8 cellular contexts compared by ENCODE assay signal in the genomic region with DNA sequence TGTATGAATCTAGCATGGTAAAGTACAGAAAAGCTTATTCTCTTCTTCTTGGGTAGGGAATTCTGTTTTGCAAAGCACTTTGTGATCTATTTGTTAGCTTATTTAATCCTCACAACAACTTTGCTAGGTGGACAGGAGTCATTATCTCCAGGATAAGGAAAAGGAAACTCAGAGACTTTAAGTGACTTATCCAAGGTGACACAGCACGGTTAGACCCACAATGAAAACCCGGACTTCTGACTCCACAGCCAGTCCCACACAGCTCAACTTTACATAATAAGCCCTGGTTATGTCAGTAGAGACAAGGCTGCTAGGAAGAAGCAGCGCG. TPM values are rescaled to one million over a fixed set of nuclear protein-coding genes. Genes with fewer than 3 reads are reported as not detected.
A peak's percentile ranks its signal among the peaks of the same experiment; 100 is the strongest.
DNase-seq lines count a peak whose midpoint lies in the region; ATAC-seq, FAIRE-seq and TF ChIP-seq lines count a peak whose summit lies in the region.

No MANE protein-coding gene starts in this region.

- TF ChIP-seq CTCF in OCI-LY7 (conservative IDR thresholded peaks at IDR 0.05; ENCODE audit: low read length) (no peak), endothelial cell of umbilical vein (IDR thresholded peaks at IDR 0.05; ENCODE audit: extremely low read depth in 1 of 2, insufficient read depth in 1 of 2, low read depth in 1 of 2, low read length in 2 of 2) (no peak), osteoblast (IDR thresholded peaks at IDR 0.05; ENCODE audit: extremely low read depth, low read depth, low read length) (no peak)

- dilution Hi-C loops in endothelial cell of umbilical vein (cut with MboI; ENCODE audit: extremely low pct_ligation_motif_present, low sequenced_read_pairs) = no loop called here

- H3K27me3 ChIP-seq in CD4-positive, alpha-beta memory T cell (ENCODE audit: insufficient read depth, low read length) = no peaks in the 10 kb centered on the region
- H3K27me3 ChIP-seq in endothelial cell of umbilical vein (ENCODE audit: control insufficient read depth in 2 of 2, insufficient read depth in 2 of 2, low read length in 2 of 2) = no peaks in the 10 kb centered on the region
- H3K27me3 ChIP-seq in osteoblast (ENCODE audit: insufficient read depth, low read length) = peaks cover 3% of the 10 kb centered on the region

- peaks cover 37% of the 10 kb centered on the region for H3K79me2 ChIP-seq in OCI-LY7 (ENCODE audit: insufficient read depth, low read depth, low read length)
- peaks cover 36% of the 10 kb centered on the region for H3K79me2 ChIP-seq in endothelial cell of umbilical vein (ENCODE audit: control insufficient read depth, insufficient read depth, low read length)
- H3K79me2 ChIP-seq in osteoblast (ENCODE audit: insufficient read depth, low read length) = peaks cover 31% of the 10 kb centered on the region

- H3K27me3 Mint-ChIP-seq in CD4-positive, alpha-beta memory T cell = no peaks in the 10 kb centered on the region

- DNase-seq in CD4-positive, alpha-beta memory T cell = no peak
- DNase-seq in OCI-LY7 (ENCODE audit: low spot score) (no peak), endothelial cell of umbilical vein (ENCODE audit: low read depth, low spot score) (no peak), osteoblast (ENCODE audit: insufficient read length, low spot score, missing footprints) (no peak), NCI-H1048 (lab: John Stamatoyannopoulos, UW) (no peak), hippocampal formation (lab: John Stamatoyannopoulos, UW) (no peak)

- H3K36me3 ChIP-seq in CD4-positive, alpha-beta memory T cell (ENCODE audit: insufficient read depth, low read length) = peaks cover 7% of the 10 kb centered on the region
- H3K36me3 ChIP-seq in OCI-LY7 (ENCODE audit: insufficient read depth, low read length) = peaks cover 36% of the 10 kb centered on the region
- H3K36me3 ChIP-seq in endothelial cell of umbilical vein (ENCODE audit: control insufficient read depth in 2 of 2, extremely low read depth in 1 of 2, insufficient read depth in 2 of 2, low read length in 2 of 2) = peaks cover 2 to 6% of the 10 kb centered on the region in 2 experiments
- peaks cover 13% of the 10 kb centered on the region for H3K36me3 ChIP-seq in osteoblast (ENCODE audit: insufficient read depth, low read length)

- H3K4me1 ChIP-seq in CD4-positive, alpha-beta memory T cell (ENCODE audit: insufficient read depth, low read length) = peaks cover 30% of the 10 kb centered on the region
- H3K4me1 ChIP-seq in OCI-LY7 (ENCODE audit: insufficient read depth, low read length, poor library complexity, severe bottlenecking) (peaks cover 16% of the 10 kb centered on the region), endothelial cell of umbilical vein (ENCODE audit: control insufficient read depth, extremely low read depth, insufficient read depth, low read length) (peaks cover 6% of the 10 kb centered on the region), osteoblast (ENCODE audit: insufficient read depth, low read length) (peaks cover 7% of the 10 kb centered on the region)

- H3K9me2 ChIP-seq in OCI-LY7 (ENCODE audit: insufficient read depth, low read length) = no peaks in the 10 kb centered on the region

- POLR2A ChIA-PET in CD4-positive, alpha-beta memory T cell (lab: Charles Lee; ENCODE audit: partially characterized antibody) = interaction anchor here (0.8 to 4.1 kb wide), 15 partner anchors 10 to 1099 kb away, joined by 3 to 66 read pairs (median 6); partner anchors contain the start of genes GSK3B, GTF2E1, LRRC58 and RABL3
- POLR2A ChIA-PET in OCI-LY7 (lab: Charles Lee) = interaction anchor here (0.6 to 2.0 kb wide), 31 partner anchors 8 to 919 kb away, joined by 3 to 12 read pairs (median 4); partner anchors contain the start of genes COX17 and LRRC58
- POLR2A ChIA-PET in endothelial cell of umbilical vein (lab: Charles Lee) = interaction anchor here (1.0 to 1.4 kb wide), 3 partner anchors 9 to 147 kb away, joined by 4 to 6 read pairs (median 6); partner anchors contain the start of genes GTF2E1 and RABL3

- CTCF ChIA-PET in CD4-positive, alpha-beta memory T cell (lab: Charles Lee; ENCODE audit: partially characterized antibody) = interaction anchor here (0.9 to 3.8 kb wide), 16 partner anchors 9 to 247 kb away, joined by 3 to 30 read pairs (median 4); partner anchors contain the start of genes GTF2E1, LRRC58 and RABL3
- CTCF ChIA-PET in OCI-LY7 (lab: Charles Lee; ENCODE audit: unreplicated experiment) = interaction anchor here (0.6 to 1.1 kb wide), 4 partner anchors 9 to 37 kb away, joined by 3 to 6 read pairs (median 4); no protein-coding TSS in a partner anchor
- CTCF ChIA-PET in endothelial cell of umbilical vein (lab: Charles Lee) = interaction anchor here (0.9 to 4.6 kb wide), 10 partner anchors 25 to 199 kb away, joined by 3 to 39 read pairs (median 5); no protein-coding TSS in a partner anchor

- H3K36me3 Mint-ChIP-seq in CD4-positive, alpha-beta memory T cell = peaks cover under 1 to 12% of the 10 kb centered on the region in 2 donors

- peaks cover 0 to 4% (median 0%) of the 10 kb centered on the region in 8 donors for H3K9me3 Mint-ChIP-seq in CD4-positive, alpha-beta memory T cell

- no peak for TF ChIP-seq POLR2A in endothelial cell of umbilical vein (IDR thresholded peaks at IDR 0.05; ENCODE audit: low read depth, low read length)

- BruUV-seq in OCI-LY7 (replicated peaks; lab: Mats Ljungman, UMichigan) = TSS peak; percentile 83
- no TSS peak for BruUV-seq in endothelial cell of umbilical vein (replicated peaks; lab: Mats Ljungman, UMichigan)

- peak overlapping the region; percentile 98 for H3K27ac ChIP-seq in CD4-positive, alpha-beta memory T cell (ENCODE audit: low read depth, low read length)
- no peak overlapping the region for H3K27ac ChIP-seq in OCI-LY7 (ENCODE audit: low read depth, low read length, poor library complexity, severe bottlenecking)
- H3K27ac ChIP-seq in endothelial cell of umbilical vein (ENCODE audit: insufficient read depth, low read depth, low read length) = peak overlapping the region; percentile 4
- peak overlapping the region; percentile 94 for H3K27ac ChIP-seq in osteoblast (ENCODE audit: low read depth, low read length)

- peak overlapping the region; percentile 14 for H3K9ac ChIP-seq in endothelial cell of umbilical vein (replicated peaks; ENCODE audit: extremely low read depth, insufficient read depth, low read length)

- H3K4me3 Mint-ChIP-seq in CD4-positive, alpha-beta memory T cell = peak overlapping the region; percentile 91 to 98 (median 95)

- ATAC-seq in GM21528 (IDR thresholded peaks at IDR 0.05; ENCODE audit: low FRiP score, unreplicated experiment) = no peak
- ATAC-seq in HG02852 (IDR thresholded peaks at IDR 0.05; ENCODE audit: unreplicated experiment) = no peak

- H4K20me1 ChIP-seq in OCI-LY7 (ENCODE audit: insufficient read depth, low read length) (peaks cover 7% of the 10 kb centered on the region; the same call in 1 of the 2 replicates), endothelial cell of umbilical vein (replicated peaks; ENCODE audit: control insufficient read depth, extremely low read depth, insufficient read depth, low read length) (no peaks in the 10 kb centered on the region), osteoblast (ENCODE audit: insufficient read depth, low read length) (no peaks in the 10 kb centered on the region)

- no peak for FAIRE-seq in endothelial cell of umbilical vein (lab: Jason Lieb, UNC)

- H3K4me2 ChIP-seq in OCI-LY7 (ENCODE audit: low read length) (peak overlapping the region; percentile 87), endothelial cell of umbilical vein (ENCODE audit: insufficient read depth, low read length) (peak overlapping the region; percentile 68), osteoblast (ENCODE audit: insufficient read depth, low read length) (peak overlapping the region; percentile 97)

- H2AFZ ChIP-seq in OCI-LY7 (ENCODE audit: low read length) = peak overlapping the region; percentile 93
- peak overlapping the region; percentile 76 for H2AFZ ChIP-seq in endothelial cell of umbilical vein (ENCODE audit: low read depth, low read length)
- H2AFZ ChIP-seq in osteoblast (ENCODE audit: low read length) = peak overlapping the region; percentile 100

- intact Hi-C loops in CD4-positive, alpha-beta memory T cell (cut with micrococcal nuclease) = loop anchor here (1.0 to 10.0 kb wide), 9 partner anchors 34 to 1149 kb away; partner anchors contain the start of genes COX17, GOLGB1, GSK3B and GTF2E1
- intact Hi-C loops in OCI-LY7 (cut with micrococcal nuclease; ENCODE audit: unreplicated experiment) (loop anchor here (10.0 kb wide), 2 partner anchors 199 to 501 kb away; partner anchors contain the start of gene GSK3B), endothelial cell of umbilical vein (cut with micrococcal nuclease) (loop anchor here (1.0 to 2.0 kb wide), 4 partner anchors 36 to 200 kb away; partner anchors contain the start of genes GTF2E1 and RABL3)

- H3K9me1 ChIP-seq in endothelial cell of umbilical vein (replicated peaks; ENCODE audit: control insufficient read depth, extremely low read depth, insufficient read depth, low read length) = no peaks in the 10 kb centered on the region

- H3K4me3 ChIP-seq in CD4-positive, alpha-beta memory T cell (ENCODE audit: low read length in 2 of 2) = peak overlapping the region; percentile 97 to 99
- H3K4me3 ChIP-seq in OCI-LY7 (ENCODE audit: low read depth, low read length, poor library complexity, severe bottlenecking) (peak overlapping the region; percentile 83), endothelial cell of umbilical vein (replicated peaks in 1 of 3; ENCODE audit: insufficient read depth in 1 of 3, low read depth in 1 of 3, low read length in 3 of 3) (peak overlapping the region; percentile 5 to 81 (median 65)), osteoblast (ENCODE audit: insufficient read depth, low read length) (peak overlapping the region; percentile 96)

- H3K27ac Mint-ChIP-seq in CD4-positive, alpha-beta memory T cell = peak overlapping the region in 6 of 7 donors; percentile 96 to 99 (median 98)

- H3K4me1 Mint-ChIP-seq in CD4-positive, alpha-beta memory T cell = peaks cover 3 to 7% (median 6%) of the 10 kb centered on the region in 4 donors

- H3K9me3 ChIP-seq in CD4-positive, alpha-beta memory T cell (ENCODE audit: control insufficient read depth in 1 of 2, low read length in 2 of 2) = no peaks in the 10 kb centered on the region
- H3K9me3 ChIP-seq in OCI-LY7 (ENCODE audit: low read length) (no peaks in the 10 kb centered on the region), endothelial cell of umbilical vein (replicated peaks; ENCODE audit: control insufficient read depth, insufficient read depth, low read length) (no peaks in the 10 kb centered on the region), osteoblast (ENCODE audit: low read depth, low read length) (no peaks in the 10 kb centered on the region)

RNA-seq across cellular contexts. Expression of gene NDUFB4, which starts 0.4 kb away (rescaled TPM):
- total RNA-seq in CD4-positive, alpha-beta memory T cell = 10 to 100 TPM; 82.1 to 82.8 TPM
- 100 to 1,000 TPM; 243 to 257 TPM for polyA plus RNA-seq in CD4-positive, alpha-beta memory T cell
- 77.3 and 130 TPM in 2 replicates for total RNA-seq in OCI-LY7 (2014; rRNA removed; shearing (Covaris generic))
- total RNA-seq in OCI-LY7 (2022) (145 and 149 TPM in 2 replicates), endothelial cell of umbilical vein (140 TPM in 2 replicates), osteoblast (38.4 and 40.7 TPM in 2 replicates)
- polyA plus RNA-seq in endothelial cell of umbilical vein = 191 and 210 TPM in 2 replicates
- polyA plus RNA-seq in endothelial cell of umbilical vein (2011; cell fraction: cytosol; rRNA removed) = 343 and 356 TPM in 2 replicates
- 127 and 147 TPM in 2 replicates for polyA plus RNA-seq in endothelial cell of umbilical vein (2011; cell fraction: nucleus; rRNA removed)
- 140 and 175 TPM in 2 replicates for polyA plus RNA-seq in endothelial cell of umbilical vein (2012)
- 82.7 and 87.0 TPM in 2 replicates for polyA minus RNA-seq in endothelial cell of umbilical vein
- polyA minus RNA-seq in endothelial cell of umbilical vein (2011; cell fraction: cytosol; rRNA and poly(A)+ RNA removed) = 186 TPM
- polyA minus RNA-seq in endothelial cell of umbilical vein (2011; cell fraction: nucleus; rRNA and poly(A)+ RNA removed) = 38.2 and 42.2 TPM in 2 replicates
